1 cellular context compared by ENCODE assay signal in genomic region chr2:165524720-165525119, GRCh38.
TF ChIP-seq lines count a peak whose summit lies in the region.

No MANE protein-coding gene starts in this region.

TF ChIP-seq in GM12878, 131 proteins besides CTCF, POLR2A, EP300 and RAD21:
- TF ChIP-seq GATAD2B (conservative IDR thresholded peaks at IDR 0.05; ENCODE audit: low read depth), result no peak
- no peak for TF ChIP-seq WRNIP1 (IDR thresholded peaks at IDR 0.05; ENCODE audit: borderline replicate concordance, low read depth, low read length)
- TF ChIP-seq MEF2B (IDR thresholded peaks at IDR 0.05; ENCODE audit: partially characterized antibody, poor library complexity, severe bottlenecking), result peak; percentile 54
- no peak for TF ChIP-seq ZSCAN29 (IDR thresholded peaks at IDR 0.05)
- TF ChIP-seq NRF1 (conservative IDR thresholded peaks at IDR 0.05; ENCODE audit: low read depth, low read length), result no peak
- no peak for TF ChIP-seq HDAC2 (IDR thresholded peaks at IDR 0.05)
TF ChIP-seq in GM12878: peak in this region for 1.
